Comparison of ENCODE assay signal across 2 cellular contexts in the genomic region with DNA sequence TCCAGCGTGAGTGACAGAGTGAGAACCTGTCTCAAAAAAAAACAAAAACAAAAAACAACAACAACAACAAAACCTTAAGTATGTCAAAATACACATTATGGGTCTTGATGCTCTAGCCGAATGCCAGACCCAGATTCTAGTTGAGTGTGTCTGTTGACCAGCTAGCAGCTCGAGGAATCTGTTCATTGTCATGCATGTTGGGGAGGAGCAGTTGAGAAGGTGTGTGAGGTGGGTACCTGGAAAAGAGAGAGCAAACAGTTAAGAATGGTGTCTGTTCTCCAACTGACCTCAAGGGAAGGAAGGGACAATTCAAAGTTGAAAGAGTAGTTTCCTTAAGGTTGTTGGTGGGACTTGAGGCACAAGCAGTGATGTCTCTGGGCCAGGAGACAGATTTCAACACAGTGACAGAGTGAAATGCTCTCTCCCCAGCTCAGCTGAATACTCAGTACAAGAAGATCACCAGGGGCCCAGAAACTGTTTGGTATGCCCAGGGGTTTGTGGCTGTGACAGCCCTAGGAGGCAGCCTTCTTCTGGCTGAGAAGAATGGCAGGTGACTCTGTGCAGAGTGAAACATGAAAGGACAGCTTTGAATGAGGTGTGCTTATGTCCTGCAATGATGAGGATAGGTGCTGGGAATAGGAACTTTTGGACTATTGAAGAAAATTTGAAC.
TF ChIP-seq lines count a peak whose summit lies in the region.

No MANE protein-coding gene starts in this region.

TF ChIP-seq in GM23338, 12 proteins besides CTCF, POLR2A, EP300 and RAD21:
- TF ChIP-seq JUNB (IDR thresholded peaks at IDR 0.05; ENCODE audit: unreplicated experiment) (no peak), NANOG (IDR thresholded peaks at IDR 0.05; ENCODE audit: borderline replicate concordance) (no peak)
- TF ChIP-seq, protein P1, sequence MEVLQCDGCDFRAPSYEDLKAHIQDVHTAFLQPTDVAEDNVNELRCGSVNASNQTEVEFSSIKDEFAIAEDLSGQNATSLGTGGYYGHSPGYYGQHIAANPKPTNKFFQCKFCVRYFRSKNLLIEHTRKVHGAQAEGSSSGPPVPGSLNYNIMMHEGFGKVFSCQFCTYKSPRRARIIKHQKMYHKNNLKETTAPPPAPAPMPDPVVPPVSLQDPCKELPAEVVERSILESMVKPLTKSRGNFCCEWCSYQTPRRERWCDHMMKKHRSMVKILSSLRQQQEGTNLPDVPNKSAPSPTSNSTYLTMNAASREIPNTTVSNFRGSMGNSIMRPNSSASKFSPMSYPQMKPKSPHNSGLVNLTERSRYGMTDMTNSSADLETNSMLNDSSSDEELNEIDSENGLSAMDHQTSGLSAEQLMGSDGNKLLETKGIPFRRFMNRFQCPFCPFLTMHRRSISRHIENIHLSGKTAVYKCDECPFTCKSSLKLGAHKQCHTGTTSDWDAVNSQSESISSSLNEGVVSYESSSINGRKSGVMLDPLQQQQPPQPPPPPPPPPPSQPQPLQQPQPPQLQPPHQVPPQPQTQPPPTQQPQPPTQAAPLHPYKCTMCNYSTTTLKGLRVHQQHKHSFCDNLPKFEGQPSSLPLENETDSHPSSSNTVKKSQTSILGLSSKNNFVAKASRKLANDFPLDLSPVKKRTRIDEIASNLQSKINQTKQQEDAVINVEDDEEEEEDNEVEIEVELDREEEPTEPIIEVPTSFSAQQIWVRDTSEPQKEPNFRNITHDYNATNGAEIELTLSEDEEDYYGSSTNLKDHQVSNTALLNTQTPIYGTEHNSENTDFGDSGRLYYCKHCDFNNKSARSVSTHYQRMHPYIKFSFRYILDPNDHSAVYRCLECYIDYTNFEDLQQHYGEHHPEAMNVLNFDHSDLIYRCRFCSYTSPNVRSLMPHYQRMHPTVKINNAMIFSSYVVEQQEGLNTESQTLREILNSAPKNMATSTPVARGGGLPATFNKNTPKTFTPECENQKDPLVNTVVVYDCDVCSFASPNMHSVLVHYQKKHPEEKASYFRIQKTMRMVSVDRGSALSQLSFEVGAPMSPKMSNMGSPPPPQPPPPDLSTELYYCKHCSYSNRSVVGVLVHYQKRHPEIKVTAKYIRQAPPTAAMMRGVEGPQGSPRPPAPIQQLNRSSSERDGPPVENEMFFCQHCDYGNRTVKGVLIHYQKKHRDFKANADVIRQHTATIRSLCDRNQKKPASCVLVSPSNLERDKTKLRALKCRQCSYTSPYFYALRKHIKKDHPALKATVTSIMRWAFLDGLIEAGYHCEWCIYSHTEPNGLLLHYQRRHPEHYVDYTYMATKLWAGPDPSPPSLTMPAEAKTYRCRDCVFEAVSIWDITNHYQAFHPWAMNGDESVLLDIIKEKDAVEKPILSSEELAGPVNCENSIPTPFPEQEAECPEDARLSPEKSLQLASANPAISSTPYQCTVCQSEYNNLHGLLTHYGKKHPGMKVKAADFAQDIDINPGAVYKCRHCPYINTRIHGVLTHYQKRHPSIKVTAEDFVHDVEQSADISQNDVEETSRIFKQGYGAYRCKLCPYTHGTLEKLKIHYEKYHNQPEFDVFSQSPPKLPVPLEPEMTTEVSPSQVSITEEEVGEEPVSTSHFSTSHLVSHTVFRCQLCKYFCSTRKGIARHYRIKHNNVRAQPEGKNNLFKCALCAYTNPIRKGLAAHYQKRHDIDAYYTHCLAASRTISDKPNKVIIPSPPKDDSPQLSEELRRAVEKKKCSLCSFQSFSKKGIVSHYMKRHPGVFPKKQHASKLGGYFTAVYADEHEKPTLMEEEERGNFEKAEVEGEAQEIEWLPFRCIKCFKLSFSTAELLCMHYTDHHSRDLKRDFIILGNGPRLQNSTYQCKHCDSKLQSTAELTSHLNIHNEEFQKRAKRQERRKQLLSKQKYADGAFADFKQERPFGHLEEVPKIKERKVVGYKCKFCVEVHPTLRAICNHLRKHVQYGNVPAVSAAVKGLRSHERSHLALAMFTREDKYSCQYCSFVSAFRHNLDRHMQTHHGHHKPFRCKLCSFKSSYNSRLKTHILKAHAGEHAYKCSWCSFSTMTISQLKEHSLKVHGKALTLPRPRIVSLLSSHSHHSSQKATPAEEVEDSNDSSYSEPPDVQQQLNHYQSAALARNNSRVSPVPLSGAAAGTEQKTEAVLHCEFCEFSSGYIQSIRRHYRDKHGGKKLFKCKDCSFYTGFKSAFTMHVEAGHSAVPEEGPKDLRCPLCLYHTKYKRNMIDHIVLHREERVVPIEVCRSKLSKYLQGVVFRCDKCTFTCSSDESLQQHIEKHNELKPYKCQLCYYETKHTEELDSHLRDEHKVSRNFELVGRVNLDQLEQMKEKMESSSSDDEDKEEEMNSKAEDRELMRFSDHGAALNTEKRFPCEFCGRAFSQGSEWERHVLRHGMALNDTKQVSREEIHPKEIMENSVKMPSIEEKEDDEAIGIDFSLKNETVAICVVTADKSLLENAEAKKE (CRISPR knock-in tag; IDR thresholded peaks at IDR 0.05): peak; percentile 79

TF ChIP-seq in K562, 482 proteins besides CTCF, POLR2A, EP300 and RAD21:
- TF ChIP-seq, protein P2, sequence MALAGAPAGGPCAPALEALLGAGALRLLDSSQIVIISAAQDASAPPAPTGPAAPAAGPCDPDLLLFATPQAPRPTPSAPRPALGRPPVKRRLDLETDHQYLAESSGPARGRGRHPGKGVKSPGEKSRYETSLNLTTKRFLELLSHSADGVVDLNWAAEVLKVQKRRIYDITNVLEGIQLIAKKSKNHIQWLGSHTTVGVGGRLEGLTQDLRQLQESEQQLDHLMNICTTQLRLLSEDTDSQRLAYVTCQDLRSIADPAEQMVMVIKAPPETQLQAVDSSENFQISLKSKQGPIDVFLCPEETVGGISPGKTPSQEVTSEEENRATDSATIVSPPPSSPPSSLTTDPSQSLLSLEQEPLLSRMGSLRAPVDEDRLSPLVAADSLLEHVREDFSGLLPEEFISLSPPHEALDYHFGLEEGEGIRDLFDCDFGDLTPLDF (CRISPR knock-in tag; IDR thresholded peaks at IDR 0.05): no peak
- TF ChIP-seq ZNF639 (CRISPR knock-in tag; conservative IDR thresholded peaks at IDR 0.05 in 1 of 2, IDR thresholded peaks at IDR 0.05 in 1 of 2) (no peak), RBM39 (optimal IDR thresholded peaks at IDR 0.05; ENCODE audit: low read depth, low read length) (no peak), HDGF (IDR thresholded peaks at IDR 0.05) (no peak), RBM34 (IDR thresholded peaks at IDR 0.05; ENCODE audit: borderline replicate concordance, insufficient read depth, low read length) (no peak), NCOR1 (IDR thresholded peaks at IDR 0.05) (no peak), HMBOX1 (IDR thresholded peaks at IDR 0.05) (no peak), KAT7 (CRISPR knock-in tag; IDR thresholded peaks at IDR 0.05; ENCODE audit: borderline replicate concordance) (no peak), PCBP2 (IDR thresholded peaks at IDR 0.05; ENCODE audit: low read depth, low read length, poor library complexity, severe bottlenecking) (no peak)
- TF ChIP-seq, protein P3, sequence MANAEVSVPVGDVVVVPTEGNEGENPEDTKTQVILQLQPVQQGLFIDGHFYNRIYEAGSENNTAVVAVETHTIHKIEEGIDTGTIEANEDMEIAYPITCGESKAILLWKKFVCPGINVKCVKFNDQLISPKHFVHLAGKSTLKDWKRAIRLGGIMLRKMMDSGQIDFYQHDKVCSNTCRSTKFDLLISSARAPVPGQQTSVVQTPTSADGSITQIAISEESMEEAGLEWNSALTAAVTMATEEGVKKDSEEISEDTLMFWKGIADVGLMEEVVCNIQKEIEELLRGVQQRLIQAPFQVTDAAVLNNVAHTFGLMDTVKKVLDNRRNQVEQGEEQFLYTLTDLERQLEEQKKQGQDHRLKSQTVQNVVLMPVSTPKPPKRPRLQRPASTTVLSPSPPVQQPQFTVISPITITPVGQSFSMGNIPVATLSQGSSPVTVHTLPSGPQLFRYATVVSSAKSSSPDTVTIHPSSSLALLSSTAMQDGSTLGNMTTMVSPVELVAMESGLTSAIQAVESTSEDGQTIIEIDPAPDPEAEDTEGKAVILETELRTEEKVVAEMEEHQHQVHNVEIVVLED (CRISPR knock-in tag; IDR thresholded peaks at IDR 0.05): no peak
